ENCODE assay signal across 2 cellular contexts in the genomic region with DNA sequence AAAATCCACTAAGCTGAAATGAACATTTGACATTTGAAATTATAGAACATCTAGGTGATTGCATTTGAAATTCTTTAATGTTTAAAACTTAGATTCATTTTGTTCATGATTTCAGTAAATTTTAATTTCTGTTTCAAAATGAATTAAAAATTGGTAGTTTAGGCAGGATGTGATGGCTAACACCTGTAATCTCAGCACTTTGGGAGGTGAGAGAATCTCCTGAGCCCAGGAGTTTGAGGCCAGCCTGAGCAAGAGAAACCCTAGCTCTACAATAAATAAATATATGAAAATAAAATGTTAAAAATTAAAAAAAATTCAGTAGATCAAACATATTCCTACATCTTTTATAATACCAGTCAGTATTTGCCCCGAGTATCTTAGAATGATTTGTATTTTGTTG.
"Had no signal": no experiment of that assay in that cellular context is flagged by ENCODE, and none has a peak within 500 bp of the region (broad histone marks: within the 10 kb centered on the region; RNA-seq: fewer than 3 reads in every experiment).

No MANE protein-coding gene starts in this region.

- DNase-seq: GDM1, GF-D8 had no signal
